In genomic region chr16:12972246-12972645, GRCh38 we compare ENCODE assay signal across 5 cellular contexts.
"Had no signal": no experiment of that assay in that cellular context is flagged by ENCODE, and none has a peak within 500 bp of the region (broad histone marks: within the 10 kb centered on the region; RNA-seq: fewer than 3 reads in every experiment).

No MANE protein-coding gene starts in this region.

- H3K9me3 Mint-ChIP-seq: GM23338, H9 had no signal

- H2AFZ ChIP-seq: GM23338 had no signal

- H3K27ac Mint-ChIP-seq: GM23338, H9 had no signal

- H3K4me3 Mint-ChIP-seq: GM23338, H9 had no signal

- ATAC-seq: GM23338, K562 had no signal

- DNase-seq: H9, HCEC 1CT, IMR-90 had no signal

- H3K4me3 ChIP-seq: GM23338, K562 had no signal
